ENCODE assay signal across 8 cellular contexts in genomic region chr11:113994077-113994954, GRCh38. TPM values are rescaled to one million over a fixed set of nuclear protein-coding genes. Genes with fewer than 3 reads are reported as not detected.
DNase-seq lines count a peak whose midpoint lies in the region; ATAC-seq and TF ChIP-seq lines count a peak whose summit lies in the region.

No MANE protein-coding gene starts in this region.

- H3K9me3 Mint-ChIP-seq in natural killer cell (no peaks in the 10 kb centered on the region), MCF 10A (ENCODE audit: unreplicated experiment) (no peaks in the 10 kb centered on the region)
- no peaks in the 10 kb centered on the region for H3K9me3 Mint-ChIP-seq in natural killer cell treated with Interleukin-12 subunit alpha and Interleukin-12 subunit beta and Interleukin-15 and Interleukin-18, amount 100 ng/mL, for 72 hours
- H3K9me3 Mint-ChIP-seq in stimulated activated naive B cell treated with anti-CD40 and anti-IgM and Interleukin-4, amounts not matched to agents 10 μg/mL and 1 μg/mL and 100 μg/mL, for 72 hours: no peaks in the 10 kb centered on the region
- no peaks in the 10 kb centered on the region for H3K9me3 Mint-ChIP-seq in activated T-helper 17 cell treated with anti-CD3 and anti-CD28 coated beads, Interleukin-2, amount 50 U/mL, for 72 hours

- peak; percentile 82 to 84 for TF ChIP-seq RAD21 in liver (IDR thresholded peaks at IDR 0.05)

- H3K27ac Mint-ChIP-seq in natural killer cell (no peak overlapping the region), MCF 10A (ENCODE audit: low read depth, unreplicated experiment) (no peak overlapping the region)
- no peak overlapping the region for H3K27ac Mint-ChIP-seq in natural killer cell treated with Interleukin-12 subunit alpha and Interleukin-12 subunit beta and Interleukin-15 and Interleukin-18, amount 100 ng/mL, for 72 hours
- no peak overlapping the region for H3K27ac Mint-ChIP-seq in stimulated activated naive B cell treated with anti-CD40 and anti-IgM and Interleukin-4, amounts not matched to agents 10 μg/mL and 1 μg/mL and 100 μg/mL, for 72 hours
- no peak overlapping the region for H3K27ac Mint-ChIP-seq in activated T-helper 17 cell treated with anti-CD3 and anti-CD28 coated beads, Interleukin-2, amount 50 U/mL, for 72 hours

- no peaks in the 10 kb centered on the region for H3K27me3 ChIP-seq in liver (ENCODE audit: control insufficient read depth in 4 of 4, insufficient read depth in 4 of 4, low read length in 3 of 4)

- POLR2A ChIA-PET in MCF 10A (lab: Yijun Ruan, JAX): interaction anchor here (0.7 to 1.4 kb wide), 3 partner anchors 264 to 323 kb away, joined by 3 read pairs; no protein-coding TSS in a partner anchor

- no peaks in the 10 kb centered on the region for H3K36me3 ChIP-seq in liver (ENCODE audit: control insufficient read depth in 4 of 4, insufficient read depth in 3 of 4, low read depth in 1 of 4, low read length in 3 of 4)

- TF ChIP-seq CTCF in natural killer cell (IDR thresholded peaks at IDR 0.05) (peak; percentile 67), MCF 10A (IDR thresholded peaks at IDR 0.05; ENCODE audit: unreplicated experiment) (peak; percentile 87), liver (IDR thresholded peaks at IDR 0.05; ENCODE audit: low read depth, low read length, missing input control) (peak; percentile 63)

- peak; percentile 32 for DNase-seq in natural killer cell
- no peak for DNase-seq in natural killer cell treated with Interleukin-12 subunit alpha and Interleukin-12 subunit beta and Interleukin-15 and Interleukin-18, amount 100 ng/mL, for 72 hours (ENCODE audit: low spot score)
- peak; percentile 19 for DNase-seq in SK-N-DZ (ENCODE audit: low spot score)
- peak; percentile 36 for DNase-seq in MCF 10A (ENCODE audit: unreplicated experiment)
- no peak for DNase-seq in stimulated activated naive B cell treated with anti-CD40 and anti-IgM and Interleukin-4, amounts not matched to agents 10 μg/mL and 1 μg/mL and 100 μg/mL, for 72 hours

- BruUV-seq in MCF 10A (replicated peaks; lab: Mats Ljungman, UMichigan): no TSS peak

- WGBS in liver: 3% methylated on average over 6 of the region's 6 CpGs

- H3K9me3 ChIP-seq in liver (ENCODE audit: control insufficient read depth in 4 of 4, low read length in 3 of 4): no peaks in the 10 kb centered on the region

- H3K27me3 Mint-ChIP-seq in natural killer cell (ENCODE audit: low read depth in 2 of 2): peaks cover 28 to 29% of the 10 kb centered on the region in 2 donors
- peaks cover 34% of the 10 kb centered on the region in 2 donors for H3K27me3 Mint-ChIP-seq in natural killer cell treated with Interleukin-12 subunit alpha and Interleukin-12 subunit beta and Interleukin-15 and Interleukin-18, amount 100 ng/mL, for 72 hours
- peaks cover 74% of the 10 kb centered on the region for H3K27me3 Mint-ChIP-seq in MCF 10A (ENCODE audit: insufficient read depth, unreplicated experiment)
- peaks cover 13 to 17% of the 10 kb centered on the region in 2 donors for H3K27me3 Mint-ChIP-seq in stimulated activated naive B cell treated with anti-CD40 and anti-IgM and Interleukin-4, amounts not matched to agents 10 μg/mL and 1 μg/mL and 100 μg/mL, for 72 hours
- H3K27me3 Mint-ChIP-seq in activated T-helper 17 cell treated with anti-CD3 and anti-CD28 coated beads, Interleukin-2, amount 50 U/mL, for 72 hours: peaks cover 24% of the 10 kb centered on the region

- peaks cover 0 to 6% (median 2%) of the 10 kb centered on the region in 4 donors for H3K4me1 ChIP-seq in liver (ENCODE audit: control insufficient read depth in 4 of 4, insufficient read depth in 4 of 4, low read length in 3 of 4)

- no peak overlapping the region for H3K4me3 Mint-ChIP-seq in natural killer cell
- no peak overlapping the region for H3K4me3 Mint-ChIP-seq in natural killer cell treated with Interleukin-12 subunit alpha and Interleukin-12 subunit beta and Interleukin-15 and Interleukin-18, amount 100 ng/mL, for 72 hours
- no peak overlapping the region for H3K4me3 Mint-ChIP-seq in MCF 10A (ENCODE audit: unreplicated experiment)
- no peak overlapping the region for H3K4me3 Mint-ChIP-seq in stimulated activated naive B cell treated with anti-CD40 and anti-IgM and Interleukin-4, amounts not matched to agents 10 μg/mL and 1 μg/mL and 100 μg/mL, for 72 hours
- H3K4me3 Mint-ChIP-seq in activated T-helper 17 cell treated with anti-CD3 and anti-CD28 coated beads, Interleukin-2, amount 50 U/mL, for 72 hours: no peak overlapping the region

- ATAC-seq in natural killer cell (peak in 2 of 3 donors; percentile 61 to 70), GM21423 (IDR thresholded peaks at IDR 0.05; ENCODE audit: unreplicated experiment) (no peak)
- no peak for ATAC-seq in natural killer cell treated with Interleukin-12 subunit alpha and Interleukin-12 subunit beta and Interleukin-15 and Interleukin-18, amount 100 ng/mL, for 72 hours
- ATAC-seq in stimulated activated naive B cell treated with anti-CD40 and anti-IgM and Interleukin-4, amounts not matched to agents 10 μg/mL and 1 μg/mL and 100 μg/mL, for 72 hours (replicated peaks): peak; percentile 53 to 56
- ATAC-seq in activated T-helper 17 cell treated with anti-CD3 and anti-CD28 coated beads, Interleukin-2, amount 50 U/mL, for 72 hours (replicated peaks): no peak

- H3K36me3 Mint-ChIP-seq in natural killer cell (no peaks in the 10 kb centered on the region), MCF 10A (ENCODE audit: insufficient read depth, unreplicated experiment) (no peaks in the 10 kb centered on the region)
- H3K36me3 Mint-ChIP-seq in natural killer cell treated with Interleukin-12 subunit alpha and Interleukin-12 subunit beta and Interleukin-15 and Interleukin-18, amount 100 ng/mL, for 72 hours: no peaks in the 10 kb centered on the region
- no peaks in the 10 kb centered on the region for H3K36me3 Mint-ChIP-seq in stimulated activated naive B cell treated with anti-CD40 and anti-IgM and Interleukin-4, amounts not matched to agents 10 μg/mL and 1 μg/mL and 100 μg/mL, for 72 hours
- H3K36me3 Mint-ChIP-seq in activated T-helper 17 cell treated with anti-CD3 and anti-CD28 coated beads, Interleukin-2, amount 50 U/mL, for 72 hours (ENCODE audit: low read depth): no peaks in the 10 kb centered on the region

- H3K4me1 Mint-ChIP-seq in natural killer cell (no peaks in the 10 kb centered on the region), MCF 10A (ENCODE audit: insufficient read depth, unreplicated experiment) (no peaks in the 10 kb centered on the region)
- H3K4me1 Mint-ChIP-seq in natural killer cell treated with Interleukin-12 subunit alpha and Interleukin-12 subunit beta and Interleukin-15 and Interleukin-18, amount 100 ng/mL, for 72 hours (ENCODE audit: low read depth in 2 of 2): no peaks in the 10 kb centered on the region
- H3K4me1 Mint-ChIP-seq in stimulated activated naive B cell treated with anti-CD40 and anti-IgM and Interleukin-4, amounts not matched to agents 10 μg/mL and 1 μg/mL and 100 μg/mL, for 72 hours: peaks cover 10 to 23% of the 10 kb centered on the region in 2 donors
- no peaks in the 10 kb centered on the region for H3K4me1 Mint-ChIP-seq in activated T-helper 17 cell treated with anti-CD3 and anti-CD28 coated beads, Interleukin-2, amount 50 U/mL, for 72 hours

- no peak overlapping the region for H3K9ac ChIP-seq in liver (ENCODE audit: low read depth in 1 of 2, low read length in 2 of 2)

- no peak overlapping the region for H3K27ac ChIP-seq in liver (ENCODE audit: low read depth in 1 of 2, low read length in 2 of 2)

- H3K4me3 ChIP-seq in liver (ENCODE audit: low read depth in 1 of 3, low read length in 3 of 3): no peak overlapping the region

- intact Hi-C loops in natural killer cell (cut with micrococcal nuclease): loop anchor here (1.0 kb wide), 1 partner anchor 267 kb away; no protein-coding TSS in a partner anchor
- intact Hi-C loops in MCF 10A (cut with micrococcal nuclease): loop anchor here (1.0 to 5.0 kb wide), 3 partner anchors 97 to 348 kb away; no protein-coding TSS in a partner anchor

- CTCF ChIA-PET in MCF 10A (lab: Yijun Ruan, JAX): interaction anchor here (0.5 to 4.8 kb wide), 45 partner anchors 9 to 768 kb away, joined by 3 to 82 read pairs (median 4); partner anchors contain the start of gene HTR3A

TF ChIP-seq in liver, 16 proteins besides CTCF, POLR2A, EP300 and RAD21 (continues in another document):
- TF ChIP-seq REST (IDR thresholded peaks at IDR 0.05): no peak

RNA-seq across cellular contexts. Expression of gene HTR3A, which starts 19.4 kb away (rescaled TPM):
- total RNA-seq in natural killer cell (not detected), MCF 10A (2022) (not detected in 2 replicates), liver (not detected)
- not detected for total RNA-seq in natural killer cell treated with Interleukin-12 subunit alpha and Interleukin-12 subunit beta and Interleukin-15 and Interleukin-18, amount 100 ng/mL, for 72 hours
- polyA plus RNA-seq in SK-N-DZ (2014; cell fraction: cytosol; rRNA removed): 10.2 and 15.4 TPM in 2 replicates
- polyA plus RNA-seq in SK-N-DZ (2014; cell fraction: nucleus; rRNA removed): 7.5 and 7.6 TPM in 2 replicates
- not detected for polyA plus RNA-seq in liver
- not detected for total RNA-seq in activated T-helper 17 cell treated with anti-CD3 and anti-CD28 coated beads, Interleukin-2, amount 50 U/mL, for 72 hours

Comparison
In these comparisons a context has a peak if more than half of its experiments do, and no peak if none do; other contexts are left out.
1. ATAC-seq: peak in natural killer cell (2 of 3) and stimulated activated naive B cell treated with anti-CD40 and anti-IgM and Interleukin-4, amounts not matched to agents 10 μg/mL and 1 μg/mL and 100 μg/mL, for 72 hours (2 of 2); none in natural killer cell treated with Interleukin-12 subunit alpha and Interleukin-12 subunit beta and Interleukin-15 and Interleukin-18, amount 100 ng/mL, for 72 hours (0 of 2), GM21423 (single experiment) and activated T-helper 17 cell treated with anti-CD3 and anti-CD28 coated beads, Interleukin-2, amount 50 U/mL, for 72 hours (single experiment).
2. DNase-seq: peak in natural killer cell (single experiment), SK-N-DZ (single experiment) and MCF 10A (single experiment); none in natural killer cell treated with Interleukin-12 subunit alpha and Interleukin-12 subunit beta and Interleukin-15 and Interleukin-18, amount 100 ng/mL, for 72 hours (single experiment) and stimulated activated naive B cell treated with anti-CD40 and anti-IgM and Interleukin-4, amounts not matched to agents 10 μg/mL and 1 μg/mL and 100 μg/mL, for 72 hours (single experiment).
3. Peak in every context shown above with its lines, with median percentiles within 50 percentile points of each other: CTCF ChIP-seq.